Comparison of ENCODE assay signal across 22 cellular contexts in genomic region chr3:8328971-8329370, GRCh38.
A peak's percentile ranks its signal among the peaks of the same experiment; 100 is the strongest.
DNase-seq lines count a peak whose midpoint lies in the region; ATAC-seq and TF ChIP-seq lines count a peak whose summit lies in the region.
"Had no signal": no experiment of that assay in that cellular context is flagged by ENCODE, and none has a peak within 500 bp of the region (broad histone marks: within the 10 kb centered on the region; RNA-seq: fewer than 3 reads in every experiment).

No MANE protein-coding gene starts in this region.

- H3K9me3 ChIP-seq in CD4-positive, CD25-positive, alpha-beta regulatory T cell (ENCODE audit: control insufficient read depth in 2 of 2, low read length in 2 of 2): no peaks in the 10 kb centered on the region

- no peak overlapping the region for H3K27ac ChIP-seq in CD4-positive, CD25-positive, alpha-beta regulatory T cell (ENCODE audit: insufficient read depth, low read length, poor library complexity, severe bottlenecking)
- H3K27ac ChIP-seq: coronary artery, epithelial cell of prostate had no signal

- no peak for TF ChIP-seq CTCF in HFFc6 (IDR thresholded peaks at IDR 0.05)

- peak overlapping the region in 2 of 3 donors; percentile 79 to 84 for H3K27ac Mint-ChIP-seq in CD4-positive, CD25-positive, alpha-beta regulatory T cell
- no peak overlapping the region for H3K27ac Mint-ChIP-seq in activated T-cell treated with anti-CD3 and anti-CD28 coated beads, Interleukin-2, amount 50 U/mL, for 72 hours
- H3K27ac Mint-ChIP-seq in HFFc6: no peak overlapping the region

- DNase-seq in CD4-positive, CD25-positive, alpha-beta regulatory T cell: no peak
- DNase-seq in NCI-H1417 (lab: John Stamatoyannopoulos, UW) (peak; percentile 57 to 86 (median 57)), SK-N-DZ (ENCODE audit: low spot score) (peak; percentile 89), kidney glomerular epithelial cell (lab: John Stamatoyannopoulos, UW) (peak; percentile 5), NCI-H524 treated with DMSO at 0.1 percent for 48 hours (lab: John Stamatoyannopoulos, UW) (no peak), HFFc6 (no peak), NCI-H446 (lab: John Stamatoyannopoulos, UW) (no peak)
- DNase-seq in activated T-cell treated with anti-CD3 and anti-CD28 coated beads, Interleukin-2, amount 50 U/mL, for 72 hours: no peak
- DNase-seq: activated CD4-positive, alpha-beta T cell treated with anti-CD3 and anti-CD28 coated beads for 48 hours; activated CD8-positive, alpha-beta memory T cell treated with anti-CD3 and anti-CD28 coated beads, Interleukin-2, amount 50 U/mL, for 4 hours; activated naive CD4-positive, alpha-beta T cell treated with Interleukin-2 at 50 U/mL for 16 hours; aorta; foreskin melanocyte; KG1; left colon; NCI-H1048; NCI-H446 treated with DMSO at 0.1 percent for 48 hours; occipital lobe had no signal

- no peak for ATAC-seq in CD4-positive, CD25-positive, alpha-beta regulatory T cell (ENCODE audit: low read depth in 2 of 2)
- ATAC-seq in activated T-cell treated with anti-CD3 and anti-CD28 coated beads, Interleukin-2, amount 50 U/mL, for 72 hours (replicated peaks in 1 of 2): no peak
- ATAC-seq: left colon, Panc1, sciatic nerve had no signal

- H3K4me1 Mint-ChIP-seq in CD4-positive, CD25-positive, alpha-beta regulatory T cell: peaks cover 0 to 33% (median 11%) of the 10 kb centered on the region in 4 donors
- peaks cover 6% of the 10 kb centered on the region for H3K4me1 Mint-ChIP-seq in activated T-cell treated with anti-CD3 and anti-CD28 coated beads, Interleukin-2, amount 50 U/mL, for 72 hours (ENCODE audit: low read depth)
- no peaks in the 10 kb centered on the region for H3K4me1 Mint-ChIP-seq in HFFc6 (ENCODE audit: low read depth)

- peaks cover 3% of the 10 kb centered on the region for H3K4me1 ChIP-seq in CD4-positive, CD25-positive, alpha-beta regulatory T cell (ENCODE audit: control insufficient read depth, insufficient read depth, low read length, poor library complexity, severe bottlenecking)

- H3K36me3 ChIP-seq in CD4-positive, CD25-positive, alpha-beta regulatory T cell (ENCODE audit: control insufficient read depth, insufficient read depth, low read length): no peaks in the 10 kb centered on the region

- H3K9me3 Mint-ChIP-seq in CD4-positive, CD25-positive, alpha-beta regulatory T cell: peaks cover 0 to 4% (median 0%) of the 10 kb centered on the region in 7 donors
- H3K9me3 Mint-ChIP-seq in activated T-cell treated with anti-CD3 and anti-CD28 coated beads, Interleukin-2, amount 50 U/mL, for 72 hours: no peaks in the 10 kb centered on the region
- no peaks in the 10 kb centered on the region for H3K9me3 Mint-ChIP-seq in HFFc6

- peaks cover 4% of the 10 kb centered on the region for H3K27me3 Mint-ChIP-seq in CD4-positive, CD25-positive, alpha-beta regulatory T cell
- H3K27me3 Mint-ChIP-seq in activated T-cell treated with anti-CD3 and anti-CD28 coated beads, Interleukin-2, amount 50 U/mL, for 72 hours (ENCODE audit: low read depth): no peaks in the 10 kb centered on the region
- peaks cover 16% of the 10 kb centered on the region for H3K27me3 Mint-ChIP-seq in HFFc6 (ENCODE audit: insufficient read depth)

- no peaks in the 10 kb centered on the region for H3K36me3 Mint-ChIP-seq in CD4-positive, CD25-positive, alpha-beta regulatory T cell
- H3K36me3 Mint-ChIP-seq in activated T-cell treated with anti-CD3 and anti-CD28 coated beads, Interleukin-2, amount 50 U/mL, for 72 hours (ENCODE audit: insufficient read depth in 2 of 2): no peaks in the 10 kb centered on the region
- no peaks in the 10 kb centered on the region for H3K36me3 Mint-ChIP-seq in HFFc6 (ENCODE audit: low read depth)

- H3K4me3 ChIP-seq in CD4-positive, CD25-positive, alpha-beta regulatory T cell (ENCODE audit: low read depth, low read length): no peak overlapping the region
- H3K4me3 ChIP-seq: coronary artery had no signal

- no peak overlapping the region for H3K4me3 Mint-ChIP-seq in CD4-positive, CD25-positive, alpha-beta regulatory T cell
- no peak overlapping the region for H3K4me3 Mint-ChIP-seq in activated T-cell treated with anti-CD3 and anti-CD28 coated beads, Interleukin-2, amount 50 U/mL, for 72 hours
- H3K4me3 Mint-ChIP-seq in HFFc6: no peak overlapping the region

- H3K27me3 ChIP-seq in CD4-positive, CD25-positive, alpha-beta regulatory T cell (ENCODE audit: control insufficient read depth, insufficient read depth, low read length): peaks cover 7% of the 10 kb centered on the region

Comparison
In these comparisons a context has a peak if more than half of its experiments do, and no peak if none do; other contexts are left out.
1. DNase-seq: peak in NCI-H1417 (3 of 3), SK-N-DZ (single experiment) and kidney glomerular epithelial cell (single experiment); none in CD4-positive, CD25-positive, alpha-beta regulatory T cell (0 of 3), activated T-cell treated with anti-CD3 and anti-CD28 coated beads, Interleukin-2, amount 50 U/mL, for 72 hours (0 of 2), NCI-H524 treated with DMSO at 0.1 percent for 48 hours (single experiment), HFFc6 (single experiment) and NCI-H446 (0 of 2).
2. H3K27ac Mint-ChIP-seq: peak in CD4-positive, CD25-positive, alpha-beta regulatory T cell (2 of 3); none in activated T-cell treated with anti-CD3 and anti-CD28 coated beads, Interleukin-2, amount 50 U/mL, for 72 hours (single experiment) and HFFc6 (single experiment).